Comparison of ENCODE assay signal across 8 cellular contexts in the genomic region with DNA sequence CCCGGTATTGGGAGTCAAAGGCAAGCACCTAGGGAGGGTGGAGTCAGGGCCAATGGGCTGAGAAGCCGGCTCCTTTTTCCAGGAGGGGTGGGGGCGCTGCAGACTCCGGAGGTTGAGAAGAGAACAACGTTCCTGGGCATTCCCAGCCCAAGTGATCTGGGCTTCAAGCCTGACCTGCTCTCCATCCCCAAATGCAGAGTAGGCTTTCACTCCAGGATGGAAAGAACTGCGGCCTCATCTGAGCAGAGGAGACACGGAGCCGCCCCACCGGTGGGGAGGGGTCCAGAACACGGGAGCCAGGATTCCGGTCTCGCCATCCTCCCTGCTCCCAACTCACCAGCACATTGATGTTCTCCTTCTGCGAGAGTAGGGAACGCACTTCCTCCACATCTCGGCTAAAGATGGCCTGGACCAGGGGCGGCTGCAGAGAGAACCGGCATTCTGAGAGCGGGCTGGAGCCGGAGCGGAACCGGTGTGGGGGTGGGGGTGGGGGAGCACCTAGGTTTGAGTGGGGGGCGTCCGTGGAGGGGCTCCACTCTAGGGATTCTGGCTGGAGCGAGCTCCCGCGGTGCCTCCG. TPM values are rescaled to one million over a fixed set of nuclear protein-coding genes. Genes with fewer than 3 reads are reported as not detected.
DNase-seq lines count a peak whose midpoint lies in the region; ATAC-seq and TF ChIP-seq lines count a peak whose summit lies in the region.

No MANE protein-coding gene starts in this region.

- H3K4me3 ChIP-seq in foreskin fibroblast (ENCODE audit: low read depth in 1 of 2, low read length in 2 of 2): peak overlapping the region; percentile 74 to 87

- peak overlapping the region; percentile 82 for H3K4me3 Mint-ChIP-seq in activated naive CD4-positive, alpha-beta T cell treated with anti-CD3 and anti-CD28 coated beads, Interleukin-2, amount 10 ng/mL, durations not matched to agents 7 days and 5 days
- peak overlapping the region; percentile 93 for H3K4me3 Mint-ChIP-seq in osteocyte (ENCODE audit: unreplicated experiment)

- H3K27me3 Mint-ChIP-seq in activated naive CD4-positive, alpha-beta T cell treated with anti-CD3 and anti-CD28 coated beads, Interleukin-2, amount 10 ng/mL, durations not matched to agents 7 days and 5 days: peaks cover 5% of the 10 kb centered on the region
- H3K27me3 Mint-ChIP-seq in osteocyte (ENCODE audit: unreplicated experiment): no peaks in the 10 kb centered on the region

- no peak for DNase-seq in activated naive CD4-positive, alpha-beta T cell treated with anti-CD3 and anti-CD28 coated beads, Interleukin-2, amount 10 ng/mL, durations not matched to agents 7 days and 5 days
- DNase-seq in activated naive CD4-positive, alpha-beta T cell treated with Interleukin-2 at 50 U/mL for 16 hours: no peak
- DNase-seq in HT1080 (ENCODE audit: low read depth): peak; percentile 38
- DNase-seq in UCSD-AML1 (lab: John Stamatoyannopoulos, UW; ENCODE audit: unreplicated experiment): peak; percentile 39
- peak in 1 of 2 donors; percentile 56 for DNase-seq in foreskin fibroblast
- no peak for DNase-seq in osteocyte (ENCODE audit: extremely low spot score, unreplicated experiment)
- DNase-seq in activated effector memory CD4-positive, alpha-beta T cell treated with anti-CD3 and anti-CD28 coated beads, Interleukin-2, amount 50 U/mL, for 16 hours: no peak

- H3K9me3 Mint-ChIP-seq in activated naive CD4-positive, alpha-beta T cell treated with anti-CD3 and anti-CD28 coated beads, Interleukin-2, amount 10 ng/mL, durations not matched to agents 7 days and 5 days: no peaks in the 10 kb centered on the region
- H3K9me3 Mint-ChIP-seq in osteocyte (ENCODE audit: unreplicated experiment): no peaks in the 10 kb centered on the region

- TF ChIP-seq CTCF in foreskin fibroblast (IDR thresholded peaks at IDR 0.05; ENCODE audit: low read depth, low read length) (no peak), osteocyte (IDR thresholded peaks at IDR 0.05) (no peak)

- peak overlapping the region; percentile 74 for H3K27ac Mint-ChIP-seq in activated naive CD4-positive, alpha-beta T cell treated with anti-CD3 and anti-CD28 coated beads, Interleukin-2, amount 10 ng/mL, durations not matched to agents 7 days and 5 days
- peak overlapping the region; percentile 87 for H3K27ac Mint-ChIP-seq in osteocyte (ENCODE audit: unreplicated experiment)

- no peak for ATAC-seq in GM21526 (IDR thresholded peaks at IDR 0.05; ENCODE audit: low FRiP score, unreplicated experiment)

- H3K4me1 Mint-ChIP-seq in activated naive CD4-positive, alpha-beta T cell treated with anti-CD3 and anti-CD28 coated beads, Interleukin-2, amount 10 ng/mL, durations not matched to agents 7 days and 5 days: peaks cover 19% of the 10 kb centered on the region
- peaks cover 35% of the 10 kb centered on the region for H3K4me1 Mint-ChIP-seq in osteocyte (ENCODE audit: unreplicated experiment)

- CTCF ChIA-PET in activated naive CD4-positive, alpha-beta T cell treated with anti-CD3 and anti-CD28 coated beads, Interleukin-2, amount 10 ng/mL, durations not matched to agents 7 days and 5 days (lab: Charles Lee): interaction anchor here (0.8 to 4.0 kb wide), 13 partner anchors 8 to 207 kb away, joined by 3 to 33 read pairs (median 4); partner anchors contain the start of genes COQ10A, CS, SMARCC2 and ZC3H10

- H3K36me3 Mint-ChIP-seq in activated naive CD4-positive, alpha-beta T cell treated with anti-CD3 and anti-CD28 coated beads, Interleukin-2, amount 10 ng/mL, durations not matched to agents 7 days and 5 days: peaks cover 21% of the 10 kb centered on the region
- H3K36me3 Mint-ChIP-seq in osteocyte (ENCODE audit: unreplicated experiment): peaks cover 21% of the 10 kb centered on the region

RNA-seq across cellular contexts. Expression of gene ANKRD52, which starts 0.6 kb away (rescaled TPM):
- total RNA-seq in HT1080 (2014; rRNA removed; shearing (Covaris generic)): 18.8 and 26.3 TPM in 2 replicates
- 18.2 and 21.0 TPM in 2 replicates for polyA plus RNA-seq in HT1080 (2015; cell fraction: cytosol; rRNA removed)
- polyA plus RNA-seq in HT1080 (2015; cell fraction: nucleus; rRNA removed): 45.7 and 50.1 TPM in 2 replicates
- total RNA-seq in osteocyte: 67.7 and 75.4 TPM in 2 replicates

RNA-seq across cellular contexts. Expression of gene COQ10A, which starts 9.2 kb away (rescaled TPM):
- total RNA-seq in HT1080 (2014; rRNA removed; shearing (Covaris generic)): 18.3 and 19.4 TPM in 2 replicates
- polyA plus RNA-seq in HT1080 (2015; cell fraction: cytosol; rRNA removed): 12.4 and 14.4 TPM in 2 replicates
- polyA plus RNA-seq in HT1080 (2015; cell fraction: nucleus; rRNA removed): 31.9 and 33.9 TPM in 2 replicates
- total RNA-seq in osteocyte: 12.8 and 14.4 TPM in 2 replicates

RNA-seq across cellular contexts. Expression of gene SLC39A5, which starts 27.7 kb away (rescaled TPM):
- total RNA-seq in HT1080 (2014; rRNA removed; shearing (Covaris generic)): 0.71 TPM in 1 of 2 replicates, not detected in the other
- not detected in 2 replicates for polyA plus RNA-seq in HT1080 (2015; cell fraction: cytosol; rRNA removed)
- polyA plus RNA-seq in HT1080 (2015; cell fraction: nucleus; rRNA removed): 0.27 and 0.85 TPM in 2 replicates
- 0.81 TPM in 1 of 2 replicates, not detected in the other for total RNA-seq in osteocyte

RNA-seq across cellular contexts. Expression of gene NABP2, which starts 33.4 kb away (rescaled TPM):
- total RNA-seq in HT1080 (2014; rRNA removed; shearing (Covaris generic)): 77.9 and 78.3 TPM in 2 replicates
- 48.3 and 49.3 TPM in 2 replicates for polyA plus RNA-seq in HT1080 (2015; cell fraction: cytosol; rRNA removed)
- polyA plus RNA-seq in HT1080 (2015; cell fraction: nucleus; rRNA removed): 12.1 and 13.6 TPM in 2 replicates
- 42.1 and 45.3 TPM in 2 replicates for total RNA-seq in osteocyte

RNA-seq across cellular contexts. Expression of gene RNF41, which starts 35.9 kb away (rescaled TPM):
- total RNA-seq in HT1080 (2014; rRNA removed; shearing (Covaris generic)): 59.7 and 67.7 TPM in 2 replicates
- polyA plus RNA-seq in HT1080 (2015; cell fraction: cytosol; rRNA removed): 57.2 and 57.3 TPM in 2 replicates
- 31.2 and 34.1 TPM in 2 replicates for polyA plus RNA-seq in HT1080 (2015; cell fraction: nucleus; rRNA removed)
- 71.2 and 77.8 TPM in 2 replicates for total RNA-seq in osteocyte

Comparison
In these comparisons a context has a peak if more than half of its experiments do, and no peak if none do; other contexts are left out.
1. DNase-seq: peak in HT1080 (single experiment) and UCSD-AML1 (single experiment); none in activated naive CD4-positive, alpha-beta T cell treated with anti-CD3 and anti-CD28 coated beads, Interleukin-2, amount 10 ng/mL, durations not matched to agents 7 days and 5 days (single experiment), activated naive CD4-positive, alpha-beta T cell treated with Interleukin-2 at 50 U/mL for 16 hours (single experiment), osteocyte (single experiment) and activated effector memory CD4-positive, alpha-beta T cell treated with anti-CD3 and anti-CD28 coated beads, Interleukin-2, amount 50 U/mL, for 16 hours (single experiment).